8 cellular contexts compared by ENCODE assay signal in genomic region chr3:135066844-135067727, GRCh38.
DNase-seq lines count a peak whose midpoint lies in the region; FAIRE-seq and TF ChIP-seq lines count a peak whose summit lies in the region.
"Not testable (repeated sequence)": the region's sequence is repeated elsewhere in the genome, so short reads cannot be mapped to it uniquely, and the experiment has no call there.

No MANE protein-coding gene starts in this region.

- H3K9me3 Mint-ChIP-seq in Caco-2 (ENCODE audit: unreplicated experiment): not testable (repeated sequence)

- H3K79me2 ChIP-seq in Karpas-422 (ENCODE audit: low read length); PC-9 (ENCODE audit: low read depth): not testable (repeated sequence)

- not testable (repeated sequence) for H3K9me3 ChIP-seq in Caco-2; Karpas-422 (ENCODE audit: low read length); PC-9 (ENCODE audit: insufficient read depth, low read depth)

- H4K20me1 ChIP-seq in Karpas-422 (ENCODE audit: insufficient read depth, low read depth, low read length); PC-9 (ENCODE audit: insufficient read depth): not testable (repeated sequence)

- H3K4me2 ChIP-seq in Karpas-422 (ENCODE audit: low read depth, low read length, poor library complexity, severe bottlenecking) (peak overlapping the region; percentile 35), PC-9 (0 out of 2 replicates have a peak overlapping the region, but pooled peaks have one; percentile 2)

- intact Hi-C loops in Caco-2 (cut with micrococcal nuclease; ENCODE audit: unreplicated experiment); PC-9 (cut with micrococcal nuclease; ENCODE audit: unreplicated experiment): not testable (repeated sequence)

- H3K27ac ChIP-seq in Karpas-422 (ENCODE audit: low read length); PC-9: not testable (repeated sequence)

- not testable (repeated sequence) for H3K4me1 ChIP-seq in Caco-2; PC-9 (replicated peaks; ENCODE audit: insufficient read depth)
- peaks cover 24% of the 10 kb centered on the region for H3K4me1 ChIP-seq in Karpas-422 (ENCODE audit: low read length)

- not testable (repeated sequence) for H3K9me2 ChIP-seq in Karpas-422 (replicated peaks; ENCODE audit: insufficient read depth, low read length); PC-9 (ENCODE audit: insufficient read depth)

- not testable (repeated sequence) for H3F3A ChIP-seq in PC-9 (ENCODE audit: insufficient read depth, low read depth)

- CTCF ChIA-PET in Caco-2 (lab: Charles Lee): not testable (repeated sequence)
- CTCF ChIA-PET in PC-9 (lab: Charles Lee): interaction anchor here (0.6 kb wide), 1 partner anchor 1245 kb away, joined by 5 read pairs; no protein-coding TSS in a partner anchor

- not testable (repeated sequence) for TF ChIP-seq CTCF in Caco-2 (IDR thresholded peaks at IDR 0.05; ENCODE audit: insufficient read depth in 1 of 2, low read depth in 1 of 2, low read length in 1 of 2, severe bottlenecking in 1 of 2, unreplicated experiment in 1 of 2); PC-9 (conservative IDR thresholded peaks at IDR 0.05); bronchial epithelial cell (IDR thresholded peaks at IDR 0.05; ENCODE audit: insufficient read depth, low read length, severe bottlenecking)

- not testable (repeated sequence) for H3K36me3 Mint-ChIP-seq in Caco-2 (ENCODE audit: insufficient read depth, unreplicated experiment)

- not testable (repeated sequence) for BruUV-seq in Caco-2 (replicated peaks; lab: Mats Ljungman, UMichigan); PC-9 (replicated peaks; lab: Mats Ljungman, UMichigan)

- not testable (repeated sequence) for H3K36me3 ChIP-seq in Caco-2 (ENCODE audit: control insufficient read depth, insufficient read depth, low read length); Karpas-422 (ENCODE audit: insufficient read depth, low read length); PC-9 (ENCODE audit: low read depth); bronchial epithelial cell (ENCODE audit: control insufficient read depth, insufficient read depth, low read length)

- H3K27ac Mint-ChIP-seq in Caco-2 (ENCODE audit: unreplicated experiment): peak overlapping the region; percentile 69

- H2AFZ ChIP-seq in Karpas-422 (ENCODE audit: low read length): not testable (repeated sequence)
- H2AFZ ChIP-seq in PC-9: peak overlapping the region; percentile 58; the same call in 1 of the 2 replicates

- not testable (repeated sequence) for H3K27me3 ChIP-seq in Caco-2 (replicated peaks; ENCODE audit: control insufficient read depth, insufficient read depth, low read length); Karpas-422 (ENCODE audit: low read length); PC-9 (ENCODE audit: insufficient read depth, low read depth); bronchial epithelial cell (ENCODE audit: control insufficient read depth, insufficient read depth, low read length)

- DNase-seq in Caco-2: peak in 1 of 2 experiments; percentile 40
- not testable (repeated sequence) for DNase-seq in GM18507 (ENCODE audit: extremely low spot score, insufficient read length, low read depth); Karpas-422
- DNase-seq in NCI-H146 treated with DMSO at 0.1 percent for 48 hours (lab: John Stamatoyannopoulos, UW; ENCODE audit: unreplicated experiment): peak; percentile 57
- peak; percentile 87 for DNase-seq in NCI-H345 (lab: John Stamatoyannopoulos, UW)
- peak in 1 of 2 experiments; percentile 4 for DNase-seq in PC-9
- DNase-seq in bronchial epithelial cell (ENCODE audit: low read depth): peak; percentile 26
- DNase-seq in renal cortical epithelial cell (ENCODE audit: low read depth): peak; percentile 42

- POLR2A ChIA-PET in Caco-2 (lab: Charles Lee); PC-9 (lab: Charles Lee; ENCODE audit: unreplicated experiment): not testable (repeated sequence)

- H3K9ac ChIP-seq in Karpas-422 (ENCODE audit: low read length): 0 out of 2 replicates have a peak overlapping the region, but pooled peaks have one; percentile 30

- not testable (repeated sequence) for H3K27me3 Mint-ChIP-seq in Caco-2 (ENCODE audit: insufficient read depth, unreplicated experiment)

- H3K4me1 Mint-ChIP-seq in Caco-2 (ENCODE audit: low read depth, unreplicated experiment): peaks cover 11% of the 10 kb centered on the region

- peak; percentile 42 for FAIRE-seq in GM18507 (lab: Jason Lieb, UNC)
- FAIRE-seq in bronchial epithelial cell (lab: Jason Lieb, UNC): peak; percentile 18

- not testable (repeated sequence) for H3K4me3 ChIP-seq in Caco-2 (ENCODE audit: low read depth, low read length); Karpas-422 (ENCODE audit: low read length); PC-9; bronchial epithelial cell (ENCODE audit: low read depth, low read length)

- H3K4me3 Mint-ChIP-seq in Caco-2 (ENCODE audit: unreplicated experiment): not testable (repeated sequence)
